In the genomic region with DNA sequence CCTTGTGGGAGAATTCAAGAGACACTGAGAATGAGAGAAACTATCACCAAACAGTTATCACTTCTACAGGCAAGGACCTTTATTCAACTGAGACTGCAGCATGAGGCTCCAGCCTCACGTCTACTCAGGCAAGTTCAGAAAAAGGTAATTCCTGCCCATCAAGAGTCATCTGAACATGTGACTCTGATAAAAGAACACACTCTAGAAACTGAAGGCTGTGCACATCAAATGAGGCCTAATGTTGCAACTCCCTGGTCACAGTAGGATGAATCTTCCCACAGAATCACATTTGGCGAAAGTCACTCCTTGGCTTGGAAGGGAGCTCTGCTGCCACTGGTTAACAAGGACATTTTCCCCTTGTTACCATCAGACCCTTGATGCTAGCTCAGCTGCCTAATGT, we compare ENCODE assay signal across 1 cellular context.
TF ChIP-seq lines count a peak whose summit lies in the region.

No MANE protein-coding gene starts in this region.

TF ChIP-seq in IMR-90, 13 proteins besides CTCF, POLR2A, EP300 and RAD21:
- TF ChIP-seq CEBPB (IDR thresholded peaks at IDR 0.05; ENCODE audit: low read depth, low read length) = no peak
- TF ChIP-seq BHLHE40 (IDR thresholded peaks at IDR 0.05; ENCODE audit: low read depth, low read length) = no peak
- TF ChIP-seq NFE2L2 (IDR thresholded peaks at IDR 0.05; ENCODE audit: low read depth, low read length) = no peak
- TF ChIP-seq, protein P1, sequence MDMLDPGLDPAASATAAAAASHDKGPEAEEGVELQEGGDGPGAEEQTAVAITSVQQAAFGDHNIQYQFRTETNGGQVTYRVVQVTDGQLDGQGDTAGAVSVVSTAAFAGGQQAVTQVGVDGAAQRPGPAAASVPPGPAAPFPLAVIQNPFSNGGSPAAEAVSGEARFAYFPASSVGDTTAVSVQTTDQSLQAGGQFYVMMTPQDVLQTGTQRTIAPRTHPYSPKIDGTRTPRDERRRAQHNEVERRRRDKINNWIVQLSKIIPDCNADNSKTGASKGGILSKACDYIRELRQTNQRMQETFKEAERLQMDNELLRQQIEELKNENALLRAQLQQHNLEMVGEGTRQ (IDR thresholded peaks at IDR 0.05; ENCODE audit: low read depth, low read length) = no peak
- no peak for TF ChIP-seq RCOR1 (IDR thresholded peaks at IDR 0.05; ENCODE audit: insufficient replicate concordance, low read length)
- TF ChIP-seq SMC3 (IDR thresholded peaks at IDR 0.05; ENCODE audit: low read depth, low read length) = no peak
- TF ChIP-seq RFX5 (IDR thresholded peaks at IDR 0.05; ENCODE audit: low read depth, low read length) = no peak
